8 cellular contexts compared by ENCODE assay signal in genomic region chr19:44689290-44690130, GRCh38. TPM values are rescaled to one million over a fixed set of nuclear protein-coding genes. Genes with fewer than 3 reads are reported as not detected.
DNase-seq lines count a peak whose midpoint lies in the region; ATAC-seq and TF ChIP-seq lines count a peak whose summit lies in the region.

No MANE protein-coding gene starts in this region.

- CTCF ChIA-PET in CD4-positive, alpha-beta memory T cell (lab: Charles Lee; ENCODE audit: partially characterized antibody), result interaction anchor here (0.9 to 6.8 kb wide), 15 partner anchors 20 to 263 kb away, joined by 3 to 88 read pairs (median 4); no protein-coding TSS in a partner anchor
- CTCF ChIA-PET in Panc1 (lab: Charles Lee), result interaction anchor here (0.7 to 1.9 kb wide), 7 partner anchors 34 to 218 kb away, joined by 3 to 22 read pairs (median 4); no protein-coding TSS in a partner anchor

- POLR2A ChIA-PET in CD4-positive, alpha-beta memory T cell (lab: Charles Lee; ENCODE audit: partially characterized antibody), result interaction anchor here (1.2 to 1.8 kb wide), 3 partner anchors 33 to 81 kb away, joined by 3 to 9 read pairs (median 7); no protein-coding TSS in a partner anchor
- POLR2A ChIA-PET in Panc1 (lab: Charles Lee), result interaction anchor here (0.7 kb wide), 1 partner anchor 177 kb away, joined by 3 read pairs; no protein-coding TSS in a partner anchor

- peaks cover 8 to 16% of the 10 kb centered on the region in 2 donors for H3K27me3 Mint-ChIP-seq in CD4-positive, alpha-beta memory T cell
- peaks cover 16% of the 10 kb centered on the region for H3K27me3 Mint-ChIP-seq in activated T-cell treated with anti-CD3 and anti-CD28 coated beads, Interleukin-2, amount 50 U/mL, for 72 hours (ENCODE audit: low read depth)

- no peaks in the 10 kb centered on the region for H3K36me3 Mint-ChIP-seq in CD4-positive, alpha-beta memory T cell
- no peaks in the 10 kb centered on the region for H3K36me3 Mint-ChIP-seq in activated T-cell treated with anti-CD3 and anti-CD28 coated beads, Interleukin-2, amount 50 U/mL, for 72 hours (ENCODE audit: insufficient read depth in 2 of 2)

- in situ Hi-C loops in Panc1 (cut with HindIII; ENCODE audit: low pct_unique_long_range_greater_than_20kb, low sequenced_read_pairs), result no loop called here

- H3K36me3 ChIP-seq in CD4-positive, alpha-beta memory T cell (ENCODE audit: insufficient read depth, low read length), result no peaks in the 10 kb centered on the region
- no peaks in the 10 kb centered on the region for H3K36me3 ChIP-seq in Panc1 (ENCODE audit: control insufficient read depth, insufficient read depth, low read length)

- H3K4me1 ChIP-seq in CD4-positive, alpha-beta memory T cell (ENCODE audit: insufficient read depth, low read length), result peaks cover 22% of the 10 kb centered on the region
- H3K4me1 ChIP-seq in Panc1 (ENCODE audit: control insufficient read depth, insufficient read depth, low read length), result peaks cover 19% of the 10 kb centered on the region

- H3K4me1 Mint-ChIP-seq in CD4-positive, alpha-beta memory T cell, result peaks cover 20 to 34% (median 26%) of the 10 kb centered on the region in 4 donors
- H3K4me1 Mint-ChIP-seq in activated T-cell treated with anti-CD3 and anti-CD28 coated beads, Interleukin-2, amount 50 U/mL, for 72 hours (ENCODE audit: low read depth), result peaks cover 60% of the 10 kb centered on the region

- H3K9me3 ChIP-seq in CD4-positive, alpha-beta memory T cell (ENCODE audit: control insufficient read depth in 1 of 2, low read length in 2 of 2), result no peaks in the 10 kb centered on the region
- H3K9me3 ChIP-seq in Panc1 (ENCODE audit: control insufficient read depth, insufficient read depth, low read depth, low read length), result no peaks in the 10 kb centered on the region

- intact Hi-C loops in CD4-positive, alpha-beta memory T cell (cut with micrococcal nuclease), result loop anchor here (1.0 to 10.0 kb wide), 6 partner anchors 35 to 648 kb away; partner anchors contain the start of gene CLPTM1
- intact Hi-C loops in Panc1 (cut with micrococcal nuclease; ENCODE audit: unreplicated experiment), result loop anchor here (2.0 to 5.0 kb wide), 2 partner anchors 33 to 81 kb away; no protein-coding TSS in a partner anchor

- no peak overlapping the region for H3K27ac ChIP-seq in CD4-positive, alpha-beta memory T cell (ENCODE audit: low read depth, low read length)
- H3K27ac ChIP-seq in Panc1 (ENCODE audit: low read length), result peak overlapping the region; percentile 70

- H3K27ac Mint-ChIP-seq in CD4-positive, alpha-beta memory T cell, result peak overlapping the region in 6 of 7 donors; percentile 23 to 80 (median 60)
- H3K27ac Mint-ChIP-seq in activated T-cell treated with anti-CD3 and anti-CD28 coated beads, Interleukin-2, amount 50 U/mL, for 72 hours, result no peak overlapping the region

- ATAC-seq in Panc1 (peak; percentile 86), HG03196 (IDR thresholded peaks at IDR 0.05; ENCODE audit: unreplicated experiment) (no peak)
- ATAC-seq in activated T-cell treated with anti-CD3 and anti-CD28 coated beads, Interleukin-2, amount 50 U/mL, for 72 hours (replicated peaks in 1 of 2), result peak; percentile 28 to 29

- no peaks in the 10 kb centered on the region for H3K27me3 ChIP-seq in CD4-positive, alpha-beta memory T cell (ENCODE audit: insufficient read depth, low read length)
- H3K27me3 ChIP-seq in Panc1 (ENCODE audit: control insufficient read depth, insufficient read depth, low read length), result no peaks in the 10 kb centered on the region

- peak; percentile 66 to 71 (median 68) for DNase-seq in CD4-positive, alpha-beta memory T cell
- DNase-seq in HPDE6-E6E7 (ENCODE audit: extremely low spot score), result peak; percentile 43
- no peak for DNase-seq in Panc1 (ENCODE audit: low read depth, low spot score)
- peak; percentile 78 to 82 for DNase-seq in activated T-cell treated with anti-CD3 and anti-CD28 coated beads, Interleukin-2, amount 50 U/mL, for 72 hours
- DNase-seq in fibroblast of pulmonary artery (ENCODE audit: low read depth), result peak; percentile 83
- DNase-seq in nucleus accumbens (lab: John Stamatoyannopoulos, UW), result peak in 37 of 56 donors; percentile 3 to 73 (median 22)
- peak; percentile 42 for DNase-seq in superior temporal gyrus (ENCODE audit: extremely low spot score)

- no peak overlapping the region for H3K4me3 Mint-ChIP-seq in CD4-positive, alpha-beta memory T cell
- H3K4me3 Mint-ChIP-seq in activated T-cell treated with anti-CD3 and anti-CD28 coated beads, Interleukin-2, amount 50 U/mL, for 72 hours, result no peak overlapping the region

- BruUV-seq in Panc1 (replicated peaks; lab: Mats Ljungman, UMichigan), result no TSS peak

- TF ChIP-seq CTCF in Panc1 (IDR thresholded peaks at IDR 0.05), result peak; percentile 90
- TF ChIP-seq CTCF in fibroblast of pulmonary artery (IDR thresholded peaks at IDR 0.05; ENCODE audit: low read length, missing control alignments), result peak; percentile 95

- H3K9me3 Mint-ChIP-seq in CD4-positive, alpha-beta memory T cell, result no peaks in the 10 kb centered on the region
- no peaks in the 10 kb centered on the region for H3K9me3 Mint-ChIP-seq in activated T-cell treated with anti-CD3 and anti-CD28 coated beads, Interleukin-2, amount 50 U/mL, for 72 hours

- H3K4me3 ChIP-seq in CD4-positive, alpha-beta memory T cell (ENCODE audit: low read length in 2 of 2), result no peak overlapping the region
- H3K4me3 ChIP-seq in Panc1 (ENCODE audit: low read depth in 2 of 2, low read length in 2 of 2) (no peak overlapping the region), fibroblast of pulmonary artery (replicated peaks; ENCODE audit: low read depth, low read length) (no peak overlapping the region)

RNA-seq across cellular contexts. Expression of gene CEACAM16, which starts 9.4 kb away (rescaled TPM):
- not detected for total RNA-seq in CD4-positive, alpha-beta memory T cell
- not detected for polyA plus RNA-seq in CD4-positive, alpha-beta memory T cell
- total RNA-seq in Panc1 (2021; ENCODE audit: unreplicated experiment), result not detected
- not detected for polyA plus RNA-seq in Panc1 (2012; ENCODE audit: insufficient read length)
- total RNA-seq in activated T-cell treated with anti-CD3 and anti-CD28 coated beads, Interleukin-2, amount 50 U/mL, for 72 hours, result not detected

RNA-seq across cellular contexts. Expression of gene CEACAM19, which starts 18.2 kb away (rescaled TPM):
- 1 to 10 TPM; 1.3 to 1.4 TPM for total RNA-seq in CD4-positive, alpha-beta memory T cell
- not detected for polyA plus RNA-seq in CD4-positive, alpha-beta memory T cell
- 1.2 TPM for total RNA-seq in Panc1 (2021; ENCODE audit: unreplicated experiment)
- polyA plus RNA-seq in Panc1 (2012; ENCODE audit: insufficient read length), result 0.64 TPM
- total RNA-seq in activated T-cell treated with anti-CD3 and anti-CD28 coated beads, Interleukin-2, amount 50 U/mL, for 72 hours, result 1 to 10 TPM; 3.0 to 4.3 TPM

RNA-seq across cellular contexts. Expression of gene PVR, which starts 45.8 kb away (rescaled TPM):
- 1 to 10 TPM; 1.0 to 1.7 TPM for total RNA-seq in CD4-positive, alpha-beta memory T cell
- polyA plus RNA-seq in CD4-positive, alpha-beta memory T cell, result under 1 TPM in 1 of 2 donors, not detected in 1; 0.34 TPM
- total RNA-seq in Panc1 (2021; ENCODE audit: unreplicated experiment), result 47.7 TPM
- polyA plus RNA-seq in Panc1 (2012; ENCODE audit: insufficient read length), result 39.9 TPM
- total RNA-seq in activated T-cell treated with anti-CD3 and anti-CD28 coated beads, Interleukin-2, amount 50 U/mL, for 72 hours, result 10 to 100 TPM; 13.9 to 17.5 TPM

RNA-seq across cellular contexts. Expression of gene BCL3, which starts 59.0 kb away (rescaled TPM):
- total RNA-seq in CD4-positive, alpha-beta memory T cell, result 10 to 100 TPM; 10.9 to 11.8 TPM
- polyA plus RNA-seq in CD4-positive, alpha-beta memory T cell, result 10 to 100 TPM in 1 of 2 donors, 1 to 10 TPM in 1; 3.9 to 15.0 TPM
- total RNA-seq in Panc1 (2021; ENCODE audit: unreplicated experiment), result 48.5 TPM
- 80.9 TPM for polyA plus RNA-seq in Panc1 (2012; ENCODE audit: insufficient read length)
- total RNA-seq in activated T-cell treated with anti-CD3 and anti-CD28 coated beads, Interleukin-2, amount 50 U/mL, for 72 hours, result 100 to 1,000 TPM; 192 to 208 TPM

Comparison
In these comparisons a context has a peak if more than half of its experiments do, and no peak if none do; other contexts are left out.
1. RNA of gene PVR, which starts 45.8 kb away (total RNA-seq): 47.7 TPM in Panc1 (single experiment) and 13.9 to 17.5 TPM in activated T-cell treated with anti-CD3 and anti-CD28 coated beads, Interleukin-2, amount 50 U/mL, for 72 hours; 1.0 to 1.7 TPM in CD4-positive, alpha-beta memory T cell; every median in the first group is over 4 times any median in the second.